In genomic region chr7:112484671-112485097, GRCh38 we compare ENCODE assay signal across 11 cellular contexts. TPM values are rescaled to one million over a fixed set of nuclear protein-coding genes. Genes with fewer than 3 reads are reported as not detected.
A peak's percentile ranks its signal among the peaks of the same experiment; 100 is the strongest.
DNase-seq lines count a peak whose midpoint lies in the region; FAIRE-seq and TF ChIP-seq lines count a peak whose summit lies in the region.
"Had no signal": no experiment of that assay in that cellular context is flagged by ENCODE, and none has a peak within 500 bp of the region (broad histone marks: within the 10 kb centered on the region; RNA-seq: fewer than 3 reads in every experiment).

No MANE protein-coding gene starts in this region.

- H3K4me3 ChIP-seq in AG04450 (ENCODE audit: low read depth, low read length) (no peak overlapping the region), endothelial cell of umbilical vein (replicated peaks in 1 of 3; ENCODE audit: insufficient read depth in 1 of 3, low read depth in 1 of 3, low read length in 3 of 3) (no peak overlapping the region), mesodermal cell (ENCODE audit: extremely low read depth, insufficient read depth, low read length, poor library complexity, severe bottlenecking) (no peak overlapping the region), thyroid gland (replicated peaks in 1 of 3) (no peak overlapping the region)

- peak overlapping the region; percentile 56 for H3K4me2 ChIP-seq in endothelial cell of umbilical vein (ENCODE audit: insufficient read depth, low read length)

- no peak for TF ChIP-seq CTCF in AG04450 (IDR thresholded peaks at IDR 0.05; ENCODE audit: low read depth, low read length)
- TF ChIP-seq CTCF in endothelial cell of umbilical vein (IDR thresholded peaks at IDR 0.05; ENCODE audit: extremely low read depth in 1 of 2, insufficient read depth in 1 of 2, low read depth in 1 of 2, low read length in 2 of 2), result no peak
- no peak for TF ChIP-seq CTCF in thyroid gland (IDR thresholded peaks at IDR 0.05)
- TF ChIP-seq CTCF in RWPE1 (conservative IDR thresholded peaks at IDR 0.05; ENCODE audit: low read depth), result no peak

- dilution Hi-C loops in endothelial cell of umbilical vein (cut with MboI; ENCODE audit: extremely low pct_ligation_motif_present, low sequenced_read_pairs), result no loop called here

- intact Hi-C loops in endothelial cell of umbilical vein (cut with micrococcal nuclease) (loop anchor here (5.0 kb wide), 2 partner anchors 413 to 747 kb away; no protein-coding TSS in a partner anchor), thyroid gland (cut with DNase I) (no loop called here)
- intact Hi-C loops in activated naive CD4-positive, alpha-beta T cell treated with anti-CD3 and anti-CD28 coated beads for 36 hours (cut with micrococcal nuclease), result no loop called here

- H2AFZ ChIP-seq in endothelial cell of umbilical vein (ENCODE audit: low read depth, low read length), result peak overlapping the region; percentile 41

- DNase-seq in AG04450 (ENCODE audit: low read depth, low spot score), result peak; percentile 66
- DNase-seq in M059J (ENCODE audit: low read depth), result peak; percentile 98
- peak; percentile 95 for DNase-seq in endothelial cell of umbilical vein (ENCODE audit: low read depth, low spot score)
- no peak for DNase-seq in thyroid gland
- no peak for DNase-seq in RWPE1 (ENCODE audit: low spot score)
- no peak for DNase-seq in activated naive CD4-positive, alpha-beta T cell treated with anti-CD3 and anti-CD28 coated beads for 36 hours
- DNase-seq in NCI-H2227 (lab: John Stamatoyannopoulos, UW; ENCODE audit: unreplicated experiment), result no peak
- DNase-seq: activated effector memory CD4-positive, alpha-beta T cell treated with Interleukin-2 at 50 U/mL for 16 hours; RPMI8226 had no signal

- BruUV-seq in endothelial cell of umbilical vein (replicated peaks; lab: Mats Ljungman, UMichigan), result no TSS peak

- peaks cover 1% of the 10 kb centered on the region for H3K36me3 Mint-ChIP-seq in activated naive CD4-positive, alpha-beta T cell treated with anti-CD3 and anti-CD28 coated beads for 36 hours (ENCODE audit: low read depth)

- H3K79me2 ChIP-seq in endothelial cell of umbilical vein (ENCODE audit: control insufficient read depth, insufficient read depth, low read length), result no peaks in the 10 kb centered on the region

- peaks cover 33% of the 10 kb centered on the region for H3K4me1 ChIP-seq in endothelial cell of umbilical vein (ENCODE audit: control insufficient read depth, extremely low read depth, insufficient read depth, low read length)
- H3K4me1 ChIP-seq in mesodermal cell (ENCODE audit: control insufficient read depth, insufficient read depth, low read length, poor library complexity, severe bottlenecking), result peaks cover 49% of the 10 kb centered on the region
- peaks cover 0 to 11% of the 10 kb centered on the region in 2 donors for H3K4me1 ChIP-seq in thyroid gland

- no peaks in the 10 kb centered on the region for H3K9me1 ChIP-seq in endothelial cell of umbilical vein (replicated peaks; ENCODE audit: control insufficient read depth, extremely low read depth, insufficient read depth, low read length)

- H3K4me1 Mint-ChIP-seq in activated naive CD4-positive, alpha-beta T cell treated with anti-CD3 and anti-CD28 coated beads for 36 hours (ENCODE audit: low read depth), result peaks cover 3% of the 10 kb centered on the region

- no peaks in the 10 kb centered on the region for H3K36me3 ChIP-seq in endothelial cell of umbilical vein (ENCODE audit: control insufficient read depth in 2 of 2, extremely low read depth in 1 of 2, insufficient read depth in 2 of 2, low read length in 2 of 2)
- peaks cover 13% of the 10 kb centered on the region for H3K36me3 ChIP-seq in mesodermal cell (ENCODE audit: control insufficient read depth, insufficient read depth, low read length)
- H3K36me3 ChIP-seq in thyroid gland, result no peaks in the 10 kb centered on the region

- FAIRE-seq in endothelial cell of umbilical vein (lab: Jason Lieb, UNC), result peak; percentile 94

- POLR2A ChIA-PET in AG04450 (lab: Yijun Ruan, JAX), result interaction anchor here (0.5 to 1.1 kb wide), 3 partner anchors 30 to 445 kb away, joined by 6 to 9 read pairs (median 7); partner anchors contain the start of gene IFRD1
- POLR2A ChIA-PET in endothelial cell of umbilical vein (lab: Charles Lee), result interaction anchor here (0.8 kb wide), 1 partner anchor 34 kb away, joined by 5 read pairs; the partner anchor contains the start of gene IFRD1
- POLR2A ChIA-PET in RWPE1 (lab: Yijun Ruan, JAX; ENCODE audit: low non-redundant PET), result no interaction called here

- H3K27me3 ChIP-seq in AG04450 (ENCODE audit: control insufficient read depth, insufficient read depth, low read length) (no peaks in the 10 kb centered on the region), endothelial cell of umbilical vein (ENCODE audit: control insufficient read depth in 2 of 2, insufficient read depth in 2 of 2, low read length in 2 of 2) (no peaks in the 10 kb centered on the region), thyroid gland (no peaks in the 10 kb centered on the region)

- no peak overlapping the region for H3K27ac Mint-ChIP-seq in activated naive CD4-positive, alpha-beta T cell treated with anti-CD3 and anti-CD28 coated beads for 36 hours

- no peaks in the 10 kb centered on the region for H3K27me3 Mint-ChIP-seq in activated naive CD4-positive, alpha-beta T cell treated with anti-CD3 and anti-CD28 coated beads for 36 hours (ENCODE audit: low read depth)

- H3K4me3 Mint-ChIP-seq in activated naive CD4-positive, alpha-beta T cell treated with anti-CD3 and anti-CD28 coated beads for 36 hours, result no peak overlapping the region

- H3K27ac ChIP-seq in AG04450 (ENCODE audit: low read depth, low read length) (peak overlapping the region; percentile 22), endothelial cell of umbilical vein (ENCODE audit: insufficient read depth, low read depth, low read length) (peak overlapping the region; percentile 66), mesodermal cell (ENCODE audit: low read depth, low read length, severe bottlenecking) (peak overlapping the region; percentile 87), thyroid gland (no peak overlapping the region), RWPE1 (no peak overlapping the region)
- H3K27ac ChIP-seq: HL-60 had no signal

- no peak for TF ChIP-seq POLR2A in endothelial cell of umbilical vein (IDR thresholded peaks at IDR 0.05; ENCODE audit: low read depth, low read length)
- no peak for TF ChIP-seq POLR2A in thyroid gland (IDR thresholded peaks at IDR 0.05)

- no peaks in the 10 kb centered on the region for H3K9me3 ChIP-seq in AG04450 (ENCODE audit: control insufficient read depth, insufficient read depth, low read length)
- H3K9me3 ChIP-seq in endothelial cell of umbilical vein (replicated peaks; ENCODE audit: control insufficient read depth, insufficient read depth, low read length), result no peaks in the 10 kb centered on the region
- H3K9me3 ChIP-seq in mesodermal cell (ENCODE audit: control insufficient read depth, low read length), result no peaks in the 10 kb centered on the region
- H3K9me3 ChIP-seq in thyroid gland, result no peaks in the 10 kb centered on the region

- H4K20me1 ChIP-seq in endothelial cell of umbilical vein (replicated peaks; ENCODE audit: control insufficient read depth, extremely low read depth, insufficient read depth, low read length), result no peaks in the 10 kb centered on the region

- no peak overlapping the region for H3K9ac ChIP-seq in endothelial cell of umbilical vein (replicated peaks; ENCODE audit: extremely low read depth, insufficient read depth, low read length)

- CTCF ChIA-PET in AG04450 (lab: Charles Lee) (interaction anchor here (1.1 to 5.6 kb wide), 3 partner anchors 12 to 721 kb away, joined by 4 to 35 read pairs (median 6); no protein-coding TSS in a partner anchor), endothelial cell of umbilical vein (lab: Charles Lee) (interaction anchor here (1.0 to 1.6 kb wide), 3 partner anchors 9 to 12 kb away, joined by 3 to 5 read pairs (median 4); no protein-coding TSS in a partner anchor), RWPE1 (lab: Yijun Ruan, JAX) (interaction anchor here (0.5 to 0.6 kb wide), 2 partner anchors 645 to 851 kb away, joined by 3 to 4 read pairs; no protein-coding TSS in a partner anchor)
- CTCF ChIA-PET in activated naive CD4-positive, alpha-beta T cell treated with anti-CD3 and anti-CD28 coated beads for 36 hours (lab: Charles Lee), result no interaction called here

- 94% methylated on average over 3 of the region's 3 CpGs; no CpG with 5 or more reads in 1 of the 2 experiments for WGBS in mesodermal cell (ENCODE audit: insufficient coverage in 2 of 2), 2 experiments
- 48 to 69% methylated on average over 3 of the region's 3 CpGs for WGBS in thyroid gland, 2 donors

- H3K9me3 Mint-ChIP-seq in activated naive CD4-positive, alpha-beta T cell treated with anti-CD3 and anti-CD28 coated beads for 36 hours, result no peaks in the 10 kb centered on the region

RNA-seq across cellular contexts. Expression of gene LSMEM1, which starts 3.9 kb away (rescaled TPM):
- polyA plus RNA-seq in AG04450 (2011; rRNA removed), result 0.43 and 0.60 TPM in 2 replicates
- polyA minus RNA-seq in AG04450 (2011; rRNA and poly(A)+ RNA removed), result 0.87 TPM in 1 of 2 replicates, not detected in the other
- total RNA-seq in M059J (2014; rRNA removed; shearing (Covaris generic)), result 1.3 TPM in 1 of 2 replicates, not detected in the other
- 1.6 and 1.7 TPM in 2 replicates for total RNA-seq in endothelial cell of umbilical vein
- polyA plus RNA-seq in endothelial cell of umbilical vein, result 0.21 and 0.22 TPM in 2 replicates
- polyA plus RNA-seq in endothelial cell of umbilical vein (2011; cell fraction: cytosol; rRNA removed), result 0.12 and 0.21 TPM in 2 replicates
- polyA plus RNA-seq in endothelial cell of umbilical vein (2011; cell fraction: nucleus; rRNA removed), result 2.3 and 2.5 TPM in 2 replicates
- polyA plus RNA-seq in endothelial cell of umbilical vein (2012), result 0.29 and 0.80 TPM in 2 replicates
- 0.15 and 0.89 TPM in 2 replicates for polyA minus RNA-seq in endothelial cell of umbilical vein
- not detected for polyA minus RNA-seq in endothelial cell of umbilical vein (2011; cell fraction: cytosol; rRNA and poly(A)+ RNA removed)
- polyA minus RNA-seq in endothelial cell of umbilical vein (2011; cell fraction: nucleus; rRNA and poly(A)+ RNA removed), result 1.9 and 2.7 TPM in 2 replicates
- polyA plus RNA-seq in mesodermal cell (2013, experiment 1 of 2), result 2.3 TPM
- polyA plus RNA-seq in mesodermal cell (2013, experiment 2 of 2), result 2.0 TPM
- 1 to 10 TPM in 3 of 4 donors, under 1 TPM in 1; 0.39 to 5.5 (median 1.9) TPM for total RNA-seq in thyroid gland
- under 1 TPM; 0.81 to 0.88 TPM for total RNA-seq in activated naive CD4-positive, alpha-beta T cell treated with anti-CD3 and anti-CD28 coated beads for 36 hours

RNA-seq across cellular contexts. Expression of gene IFRD1, which starts 34.4 kb away (rescaled TPM):
- polyA plus RNA-seq in AG04450 (2011; rRNA removed) (35.4 and 46.9 TPM in 2 replicates), endothelial cell of umbilical vein (13.3 and 16.8 TPM in 2 replicates)
- 14.0 and 21.4 TPM in 2 replicates for polyA minus RNA-seq in AG04450 (2011; rRNA and poly(A)+ RNA removed)
- 60.2 and 78.6 TPM in 2 replicates for total RNA-seq in M059J (2014; rRNA removed; shearing (Covaris generic))
- total RNA-seq in endothelial cell of umbilical vein (42.2 and 43.3 TPM in 2 replicates), thyroid gland (10 to 100 TPM; 34.5 to 84.8 (median 57.1) TPM)
- polyA plus RNA-seq in endothelial cell of umbilical vein (2011; cell fraction: cytosol; rRNA removed), result 20.5 and 20.9 TPM in 2 replicates
- polyA plus RNA-seq in endothelial cell of umbilical vein (2011; cell fraction: nucleus; rRNA removed), result 55.8 and 73.5 TPM in 2 replicates
- 16.8 and 26.5 TPM in 2 replicates for polyA plus RNA-seq in endothelial cell of umbilical vein (2012)
- 16.2 and 43.1 TPM in 2 replicates for polyA minus RNA-seq in endothelial cell of umbilical vein
- 35.6 TPM for polyA minus RNA-seq in endothelial cell of umbilical vein (2011; cell fraction: cytosol; rRNA and poly(A)+ RNA removed)
- 96.7 and 124 TPM in 2 replicates for polyA minus RNA-seq in endothelial cell of umbilical vein (2011; cell fraction: nucleus; rRNA and poly(A)+ RNA removed)
- 44.9 TPM for polyA plus RNA-seq in mesodermal cell (2013, experiment 1 of 2)
- polyA plus RNA-seq in mesodermal cell (2013, experiment 2 of 2), result 45.3 TPM
- 10 to 100 TPM; 47.3 to 50.5 TPM for total RNA-seq in activated naive CD4-positive, alpha-beta T cell treated with anti-CD3 and anti-CD28 coated beads for 36 hours

Comparison
In these comparisons a context has a peak if more than half of its experiments do, and no peak if none do; other contexts are left out.
1. DNase-seq: peak in AG04450 (single experiment), M059J (single experiment) and endothelial cell of umbilical vein (single experiment); none in thyroid gland (0 of 2), RWPE1 (single experiment), activated naive CD4-positive, alpha-beta T cell treated with anti-CD3 and anti-CD28 coated beads for 36 hours (single experiment) and NCI-H2227 (single experiment).
2. H3K27ac ChIP-seq: peak in AG04450 (single experiment), endothelial cell of umbilical vein (single experiment) and mesodermal cell (single experiment); none in thyroid gland (0 of 3) and RWPE1 (single experiment).